26 cellular contexts compared by ENCODE assay signal in genomic region chr18:3874593-3874992, GRCh38.
DNase-seq lines count a peak whose midpoint lies in the region; ATAC-seq and TF ChIP-seq lines count a peak whose summit lies in the region.
"Had no signal": no experiment of that assay in that cellular context is flagged by ENCODE, and none has a peak within 500 bp of the region (broad histone marks: within the 10 kb centered on the region; RNA-seq: fewer than 3 reads in every experiment).

No MANE protein-coding gene starts in this region.

- H3F3A ChIP-seq in GM23338 (replicated peaks; ENCODE audit: low read depth) (no peaks in the 10 kb centered on the region), neural progenitor cell (ENCODE audit: low read depth) (peaks cover 6% of the 10 kb centered on the region)

- H3K27me3 Mint-ChIP-seq in GM23338 (ENCODE audit: insufficient read depth, low read depth, poor library complexity) = no peaks in the 10 kb centered on the region
- no peaks in the 10 kb centered on the region for H3K27me3 Mint-ChIP-seq in dendritic cell treated with granulocyte-macrophage colony-stimulating factor and Interleukin-4, amounts not matched to agents 40 ng/mL and 50 ng/mL, for 4 days
- H3K27me3 Mint-ChIP-seq in neural progenitor cell (ENCODE audit: insufficient read depth, low read depth) = no peaks in the 10 kb centered on the region

- H3K4me3 Mint-ChIP-seq in GM23338 (no peak overlapping the region), neural progenitor cell (peak overlapping the region; percentile 81)
- no peak overlapping the region for H3K4me3 Mint-ChIP-seq in dendritic cell treated with granulocyte-macrophage colony-stimulating factor and Interleukin-4, amounts not matched to agents 40 ng/mL and 50 ng/mL, for 4 days
- H3K4me3 Mint-ChIP-seq: activated naive CD8-positive, alpha-beta T cell treated with anti-CD3 and anti-CD28 coated beads, Interleukin-2, amount 10 ng/mL, durations not matched to agents 7 days and 5 days; effector memory CD8-positive, alpha-beta T cell; natural killer cell treated with Interleukin-12 subunit alpha and Interleukin-12 subunit beta and Interleukin-15 and Interleukin-18, amount 100 ng/mL, for 72 hours had no signal

- H3K9ac ChIP-seq in neural progenitor cell = no peak overlapping the region

- TF ChIP-seq CTCF in GM23338 (conservative IDR thresholded peaks at IDR 0.05; ENCODE audit: low read depth in 2 of 2) = no peak
- no peak for TF ChIP-seq CTCF in neural progenitor cell (IDR thresholded peaks at IDR 0.05)

- peaks cover 13% of the 10 kb centered on the region; the same call in 1 of the 2 replicates for H3K4me1 ChIP-seq in GM23338 (ENCODE audit: insufficient read depth)
- peaks cover 48% of the 10 kb centered on the region for H3K4me1 ChIP-seq in neural progenitor cell
- H3K4me1 ChIP-seq: gastroesophageal sphincter had no signal

- H4K20me1 ChIP-seq in GM23338 (replicated peaks; ENCODE audit: insufficient read depth) (no peaks in the 10 kb centered on the region), neural progenitor cell (ENCODE audit: low read depth) (no peaks in the 10 kb centered on the region)

- H3K9me3 ChIP-seq in neural progenitor cell (ENCODE audit: low read depth) = no peaks in the 10 kb centered on the region
- H3K9me3 ChIP-seq: gastroesophageal sphincter, upper lobe of right lung had no signal

- H3K9me2 ChIP-seq in GM23338 (ENCODE audit: insufficient read depth) = no peaks in the 10 kb centered on the region

- H3K4me3 ChIP-seq in GM23338 (no peak overlapping the region), neural progenitor cell (no peak overlapping the region)
- H3K4me3 ChIP-seq: gastroesophageal sphincter, GM12878, upper lobe of right lung had no signal

- H3K36me3 ChIP-seq in GM23338 (ENCODE audit: insufficient read depth) (no peaks in the 10 kb centered on the region), neural progenitor cell (no peaks in the 10 kb centered on the region)
- H3K36me3 ChIP-seq: gastroesophageal sphincter, upper lobe of right lung had no signal

- H3K9me3 Mint-ChIP-seq in GM23338 = no peaks in the 10 kb centered on the region
- no peaks in the 10 kb centered on the region for H3K9me3 Mint-ChIP-seq in dendritic cell treated with granulocyte-macrophage colony-stimulating factor and Interleukin-4, amounts not matched to agents 40 ng/mL and 50 ng/mL, for 4 days
- H3K9me3 Mint-ChIP-seq in neural progenitor cell = peaks cover 3% of the 10 kb centered on the region
- H3K9me3 Mint-ChIP-seq: activated naive CD8-positive, alpha-beta T cell treated with anti-CD3 and anti-CD28 coated beads, Interleukin-2, amount 10 ng/mL, durations not matched to agents 7 days and 5 days; CD4-positive, alpha-beta memory T cell; H9; natural killer cell treated with Interleukin-12 subunit alpha and Interleukin-12 subunit beta and Interleukin-15 and Interleukin-18, amount 100 ng/mL, for 72 hours had no signal

- H3K27me3 ChIP-seq in GM23338 (ENCODE audit: insufficient read depth) (no peaks in the 10 kb centered on the region), neural progenitor cell (no peaks in the 10 kb centered on the region)
- H3K27me3 ChIP-seq: upper lobe of right lung had no signal

- DNase-seq in GM23338 (ENCODE audit: low spot score) (no peak), NCI-H82 (lab: John Stamatoyannopoulos, UW) (peak; percentile 49), neural progenitor cell (ENCODE audit: low spot score) (no peak), amygdala (lab: John Stamatoyannopoulos, UW) (no peak), EL (no peak), GM03348 (ENCODE audit: low spot score) (no peak)
- DNase-seq: activated effector memory CD4-positive, alpha-beta T cell treated with anti-CD3 and anti-CD28 coated beads, Interleukin-2, amount 50 U/mL, for 16 hours; activated naive CD8-positive, alpha-beta T cell treated with anti-CD3 and anti-CD28 coated beads, Interleukin-2, amount 10 ng/mL, durations not matched to agents 7 days and 5 days; CD4-positive, alpha-beta memory T cell; effector memory CD8-positive, alpha-beta T cell; H9; islet precursor cell; NCI-H1694 treated with DMSO at 0.1 percent for 48 hours; NK-92 treated with Interleukin-12 subunit alpha and Interleukin-12 subunit beta, amount 100 ng/mL, for 24 hours; SIG-M5; stimulated activated CD8-positive, alpha-beta memory T cell treated with anti-CD3 and anti-CD28 coated beads, Interleukin-4, amount 100 ng/mL, for 48 hours; T-helper 1 cell; upper lobe of right lung had no signal

- intact Hi-C loops in dendritic cell treated with granulocyte-macrophage colony-stimulating factor and Interleukin-4, amounts not matched to agents 40 ng/mL and 50 ng/mL, for 4 days (cut with micrococcal nuclease) = loop anchor here (5.0 to 10.0 kb wide), 5 partner anchors 123 to 592 kb away; partner anchors contain the start of gene TGIF1

- peak overlapping the region; percentile 37 for H3K4me2 ChIP-seq in GM23338
- peak overlapping the region; percentile 70 for H3K4me2 ChIP-seq in neural progenitor cell

- ATAC-seq in GM23338 (no peak), HG03521 (IDR thresholded peaks at IDR 0.05; ENCODE audit: unreplicated experiment) (no peak)
- ATAC-seq: effector memory CD8-positive, alpha-beta T cell; esophagus mucosa; gastroesophageal sphincter; GM12878; natural killer cell treated with Interleukin-12 subunit alpha and Interleukin-12 subunit beta and Interleukin-15 and Interleukin-18, amount 100 ng/mL, for 72 hours; Panc1; upper lobe of right lung had no signal

- H2AFZ ChIP-seq in GM23338 = no peak overlapping the region
- H2AFZ ChIP-seq in neural progenitor cell (replicated peaks) = no peak overlapping the region

- H3K79me2 ChIP-seq in GM23338 (replicated peaks; ENCODE audit: insufficient read depth) = no peaks in the 10 kb centered on the region
- H3K79me2 ChIP-seq in neural progenitor cell (ENCODE audit: low read depth) = no peaks in the 10 kb centered on the region

- no peak overlapping the region for H3K27ac ChIP-seq in GM23338 (ENCODE audit: low read depth)
- H3K27ac ChIP-seq in neural progenitor cell = no peak overlapping the region
- H3K27ac ChIP-seq: gastroesophageal sphincter, upper lobe of right lung had no signal

- H3K36me3 Mint-ChIP-seq in GM23338 (ENCODE audit: low read depth) (peaks cover 6% of the 10 kb centered on the region), neural progenitor cell (peaks cover 3% of the 10 kb centered on the region)
- no peaks in the 10 kb centered on the region for H3K36me3 Mint-ChIP-seq in dendritic cell treated with granulocyte-macrophage colony-stimulating factor and Interleukin-4, amounts not matched to agents 40 ng/mL and 50 ng/mL, for 4 days (ENCODE audit: low read depth)
- H3K36me3 Mint-ChIP-seq: activated naive CD8-positive, alpha-beta T cell treated with anti-CD3 and anti-CD28 coated beads, Interleukin-2, amount 10 ng/mL, durations not matched to agents 7 days and 5 days; CD4-positive, alpha-beta memory T cell; natural killer cell treated with Interleukin-12 subunit alpha and Interleukin-12 subunit beta and Interleukin-15 and Interleukin-18, amount 100 ng/mL, for 72 hours had no signal

- H3K4me1 Mint-ChIP-seq in GM23338 (peaks cover 25% of the 10 kb centered on the region), neural progenitor cell (peaks cover 28% of the 10 kb centered on the region)
- peaks cover 64% of the 10 kb centered on the region for H3K4me1 Mint-ChIP-seq in dendritic cell treated with granulocyte-macrophage colony-stimulating factor and Interleukin-4, amounts not matched to agents 40 ng/mL and 50 ng/mL, for 4 days (ENCODE audit: low read depth)
- H3K4me1 Mint-ChIP-seq: activated naive CD8-positive, alpha-beta T cell treated with anti-CD3 and anti-CD28 coated beads, Interleukin-2, amount 10 ng/mL, durations not matched to agents 7 days and 5 days had no signal

- no peak overlapping the region for H3K27ac Mint-ChIP-seq in GM23338
- H3K27ac Mint-ChIP-seq in dendritic cell treated with granulocyte-macrophage colony-stimulating factor and Interleukin-4, amounts not matched to agents 40 ng/mL and 50 ng/mL, for 4 days = peak overlapping the region; percentile 38
- H3K27ac Mint-ChIP-seq in neural progenitor cell = no peak overlapping the region
- H3K27ac Mint-ChIP-seq: activated naive CD8-positive, alpha-beta T cell treated with anti-CD3 and anti-CD28 coated beads, Interleukin-2, amount 10 ng/mL, durations not matched to agents 7 days and 5 days; CD4-positive, alpha-beta memory T cell; effector memory CD8-positive, alpha-beta T cell; natural killer cell treated with Interleukin-12 subunit alpha and Interleukin-12 subunit beta and Interleukin-15 and Interleukin-18, amount 100 ng/mL, for 72 hours; progenitor cell of endocrine pancreas had no signal

TF ChIP-seq in GM23338, 12 proteins besides CTCF, POLR2A, EP300 and RAD21 (continues in another document):
- no peak for TF ChIP-seq JUNB (IDR thresholded peaks at IDR 0.05; ENCODE audit: unreplicated experiment)
- no peak for TF ChIP-seq REST (IDR thresholded peaks at IDR 0.05; ENCODE audit: unreplicated experiment)
- TF ChIP-seq STAT1 (IDR thresholded peaks at IDR 0.05; ENCODE audit: unreplicated experiment) = no peak
- TF ChIP-seq EZH2 (IDR thresholded peaks at IDR 0.05; ENCODE audit: low read depth, unreplicated experiment) = no peak
- TF ChIP-seq ZNF331 (CRISPR knock-in tag; IDR thresholded peaks at IDR 0.05; ENCODE audit: low read depth) = no peak
